Comparison of ENCODE assay signal across 2 cellular contexts in genomic region chr19:10092648-10093294, GRCh38.
TF ChIP-seq lines count a peak whose summit lies in the region.

No MANE protein-coding gene starts in this region.

TF ChIP-seq in HEK293, 187 proteins besides CTCF, POLR2A, EP300 and RAD21:
- TF ChIP-seq ZNF423 (tag by site-specific recombination; IDR thresholded peaks at IDR 0.05) = no peak
- no peak for TF ChIP-seq GLIS2 (tag by site-specific recombination; IDR thresholded peaks at IDR 0.05)
- TF ChIP-seq MYNN (tag by site-specific recombination; IDR thresholded peaks at IDR 0.05; ENCODE audit: borderline replicate concordance) = peak; percentile 91
- no peak for TF ChIP-seq HOXC10 (CRISPR knock-in tag; IDR thresholded peaks at IDR 0.05)
- no peak for TF ChIP-seq MEIS1 (CRISPR knock-in tag; IDR thresholded peaks at IDR 0.05; ENCODE audit: borderline replicate concordance)
- no peak for TF ChIP-seq ZNF707 (tag by site-specific recombination; IDR thresholded peaks at IDR 0.05)
- TF ChIP-seq ZNF610 (tag by site-specific recombination; IDR thresholded peaks at IDR 0.05; ENCODE audit: borderline replicate concordance) = no peak
- no peak for TF ChIP-seq ZNF174 (tag by site-specific recombination; IDR thresholded peaks at IDR 0.05)

TF ChIP-seq in SK-N-SH, 30 proteins besides CTCF, POLR2A, EP300 and RAD21:
- TF ChIP-seq, protein P1, sequence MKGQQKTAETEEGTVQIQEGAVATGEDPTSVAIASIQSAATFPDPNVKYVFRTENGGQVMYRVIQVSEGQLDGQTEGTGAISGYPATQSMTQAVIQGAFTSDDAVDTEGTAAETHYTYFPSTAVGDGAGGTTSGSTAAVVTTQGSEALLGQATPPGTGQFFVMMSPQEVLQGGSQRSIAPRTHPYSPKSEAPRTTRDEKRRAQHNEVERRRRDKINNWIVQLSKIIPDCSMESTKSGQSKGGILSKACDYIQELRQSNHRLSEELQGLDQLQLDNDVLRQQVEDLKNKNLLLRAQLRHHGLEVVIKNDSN (IDR thresholded peaks at IDR 0.05; ENCODE audit: borderline replicate concordance, low read depth) = no peak
- TF ChIP-seq GABPA (IDR thresholded peaks at IDR 0.05; ENCODE audit: low read depth) (no peak), SIN3A (IDR thresholded peaks at IDR 0.05; ENCODE audit: borderline replicate concordance, low read depth, low read length) (no peak), MEF2A (IDR thresholded peaks at IDR 0.05; ENCODE audit: borderline replicate concordance, low read depth) (no peak), RCOR1 (IDR thresholded peaks at IDR 0.05; ENCODE audit: low read length) (no peak), RXRA (IDR thresholded peaks at IDR 0.05; ENCODE audit: borderline replicate concordance, low read depth) (no peak), FOXM1 (IDR thresholded peaks at IDR 0.05; ENCODE audit: low read depth) (no peak), PBX3 (IDR thresholded peaks at IDR 0.05) (no peak), ZBTB33 (IDR thresholded peaks at IDR 0.05; ENCODE audit: borderline replicate concordance, low read depth) (no peak), FOXJ3 (CRISPR knock-in tag; IDR thresholded peaks at IDR 0.05) (no peak), REST (IDR thresholded peaks at IDR 0.05; ENCODE audit: low read depth, low read length) (no peak), NFIC (IDR thresholded peaks at IDR 0.05; ENCODE audit: borderline replicate concordance) (no peak), CHD2 (IDR thresholded peaks at IDR 0.05; ENCODE audit: low read length, partially characterized antibody) (no peak)
- TF ChIP-seq, protein P2, sequence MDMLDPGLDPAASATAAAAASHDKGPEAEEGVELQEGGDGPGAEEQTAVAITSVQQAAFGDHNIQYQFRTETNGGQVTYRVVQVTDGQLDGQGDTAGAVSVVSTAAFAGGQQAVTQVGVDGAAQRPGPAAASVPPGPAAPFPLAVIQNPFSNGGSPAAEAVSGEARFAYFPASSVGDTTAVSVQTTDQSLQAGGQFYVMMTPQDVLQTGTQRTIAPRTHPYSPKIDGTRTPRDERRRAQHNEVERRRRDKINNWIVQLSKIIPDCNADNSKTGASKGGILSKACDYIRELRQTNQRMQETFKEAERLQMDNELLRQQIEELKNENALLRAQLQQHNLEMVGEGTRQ (IDR thresholded peaks at IDR 0.05; ENCODE audit: borderline replicate concordance, low read depth, low read length) = no peak
- TF ChIP-seq, protein P3, sequence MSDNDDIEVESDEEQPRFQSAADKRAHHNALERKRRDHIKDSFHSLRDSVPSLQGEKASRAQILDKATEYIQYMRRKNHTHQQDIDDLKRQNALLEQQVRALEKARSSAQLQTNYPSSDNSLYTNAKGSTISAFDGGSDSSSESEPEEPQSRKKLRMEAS (IDR thresholded peaks at IDR 0.05; ENCODE audit: low read depth) = no peak
TF ChIP-seq in SK-N-SH: peak in this region for 0.
